8 cellular contexts compared by ENCODE assay signal in genomic region chr12:123141615-123142517, GRCh38. TPM values are rescaled to one million over a fixed set of nuclear protein-coding genes. Genes with fewer than 3 reads are reported as not detected.
DNase-seq lines count a peak whose midpoint lies in the region; ATAC-seq, FAIRE-seq and TF ChIP-seq lines count a peak whose summit lies in the region.

No MANE protein-coding gene starts in this region.

- H3K9me3 ChIP-seq in DND-41 (ENCODE audit: insufficient read depth, low read length, severe bottlenecking) = no peaks in the 10 kb centered on the region

- no peaks in the 10 kb centered on the region for H3K36me3 Mint-ChIP-seq in progenitor cell of endocrine pancreas (ENCODE audit: insufficient read depth)

- peaks cover 10% of the 10 kb centered on the region for H3K4me1 Mint-ChIP-seq in progenitor cell of endocrine pancreas (ENCODE audit: low read depth)

- peak overlapping the region; percentile 52 for H3K27ac ChIP-seq in DND-41 (ENCODE audit: low read length)

- no peaks in the 10 kb centered on the region for H3K9me3 Mint-ChIP-seq in progenitor cell of endocrine pancreas (ENCODE audit: low read depth)

- H3K9ac ChIP-seq in DND-41 (ENCODE audit: low read depth, low read length) = no peak overlapping the region

- ATAC-seq in DND-41 (ENCODE audit: insufficient read depth, low read depth) = no peak
- no peak for ATAC-seq in GM19463 (IDR thresholded peaks at IDR 0.05; ENCODE audit: unreplicated experiment)
- ATAC-seq in HG03039 (IDR thresholded peaks at IDR 0.05; ENCODE audit: unreplicated experiment) = no peak

- H3K79me2 ChIP-seq in DND-41 (ENCODE audit: insufficient read depth, low read length) = peaks cover 16% of the 10 kb centered on the region

- no peak for TF ChIP-seq CTCF in DND-41 (IDR thresholded peaks at IDR 0.05; ENCODE audit: borderline replicate concordance, extremely low read depth, low read length, poor library complexity, severe bottlenecking)
- TF ChIP-seq CTCF in fibroblast of villous mesenchyme (IDR thresholded peaks at IDR 0.05; ENCODE audit: insufficient read depth, low read depth, low read length) = no peak
- TF ChIP-seq CTCF in progenitor cell of endocrine pancreas (IDR thresholded peaks at IDR 0.05; ENCODE audit: unreplicated experiment) = no peak

- no peaks in the 10 kb centered on the region for H4K20me1 ChIP-seq in DND-41 (ENCODE audit: insufficient read depth, low read length)

- DNase-seq in DND-41 (no peak), RKO (ENCODE audit: low spot score) (peak; percentile 60), fibroblast of villous mesenchyme (ENCODE audit: low read depth) (peak; percentile 85), progenitor cell of endocrine pancreas (ENCODE audit: low spot score, unreplicated experiment) (no peak), HTR-8/SVneo (ENCODE audit: insufficient read length, low spot score) (no peak), GOT3 (lab: John Stamatoyannopoulos, UW) (no peak)

- H3K27me3 Mint-ChIP-seq in progenitor cell of endocrine pancreas = peaks cover 18% of the 10 kb centered on the region

- H3K27ac Mint-ChIP-seq in progenitor cell of endocrine pancreas = peak overlapping the region; percentile 88

- H3K4me3 Mint-ChIP-seq in progenitor cell of endocrine pancreas (ENCODE audit: low read depth) = no peak overlapping the region

- H3K4me2 ChIP-seq in DND-41 (ENCODE audit: insufficient read depth, low read length) = no peak overlapping the region

- peaks cover 31% of the 10 kb centered on the region for H3K4me1 ChIP-seq in DND-41 (ENCODE audit: insufficient read depth, low read length)

- no peak overlapping the region for H2AFZ ChIP-seq in DND-41 (ENCODE audit: low read depth, low read length)

- no peak for FAIRE-seq in HTR-8/SVneo (lab: Jason Lieb, UNC)

- H3K36me3 ChIP-seq in DND-41 (ENCODE audit: insufficient read depth, low read length) = no peaks in the 10 kb centered on the region

- H3K4me3 ChIP-seq in DND-41 (ENCODE audit: low read depth in 1 of 2, low read length in 2 of 2) (no peak overlapping the region), fibroblast of villous mesenchyme (ENCODE audit: low read depth, low read length) (peak overlapping the region; percentile 0)

- H3K27me3 ChIP-seq in DND-41 (ENCODE audit: insufficient read depth, low read length, poor library complexity) = peaks cover 4% of the 10 kb centered on the region

RNA-seq across cellular contexts. Expression of gene PITPNM2, which starts 9.0 kb away (rescaled TPM):
- total RNA-seq in fibroblast of villous mesenchyme (3.9 and 4.2 TPM in 2 replicates), progenitor cell of endocrine pancreas (2.1 and 2.6 TPM in 2 replicates)

Comparison
In these comparisons a context has a peak if more than half of its experiments do, and no peak if none do; other contexts are left out.
1. DNase-seq: peak in RKO (single experiment) and fibroblast of villous mesenchyme (single experiment); none in DND-41 (single experiment), progenitor cell of endocrine pancreas (single experiment), HTR-8/SVneo (single experiment) and GOT3 (single experiment).